Comparison of ENCODE assay signal across 8 cellular contexts in genomic region chr10:58291538-58292174, GRCh38. TPM values are rescaled to one million over a fixed set of nuclear protein-coding genes. Genes with fewer than 3 reads are reported as not detected.
A peak's percentile ranks its signal among the peaks of the same experiment; 100 is the strongest.
DNase-seq lines count a peak whose midpoint lies in the region; ATAC-seq and TF ChIP-seq lines count a peak whose summit lies in the region.

No MANE protein-coding gene starts in this region.

- DNase-seq in DND-41 = peak; percentile 39
- peak; percentile 52 for DNase-seq in NCI-H460 (ENCODE audit: extremely low read depth, low read depth)
- DNase-seq in activated naive CD8-positive, alpha-beta T cell treated with anti-CD3 and anti-CD28 coated beads, Interleukin-2, amount 10 ng/mL, durations not matched to agents 7 days and 5 days = no peak
- peak; percentile 41 to 80 for DNase-seq in cardiac muscle cell (ENCODE audit: low read depth in 1 of 2, low spot score in 1 of 2)
- DNase-seq in retinal pigment epithelial cell (ENCODE audit: low read depth) = no peak
- DNase-seq in NCI-H187 treated with DMSO at 0.1 percent for 48 hours (lab: John Stamatoyannopoulos, UW) = no peak

- H2AFZ ChIP-seq in DND-41 (ENCODE audit: low read depth, low read length) = no peak overlapping the region

- POLR2A ChIA-PET in activated naive CD8-positive, alpha-beta T cell treated with anti-CD3 and anti-CD28 coated beads, Interleukin-2, amount 10 ng/mL, durations not matched to agents 7 days and 5 days (lab: Charles Lee) = interaction anchor here (1.2 kb wide), 1 partner anchor 93 kb away, joined by 3 read pairs; the partner anchor contains the start of gene TFAM

- H3K27me3 Mint-ChIP-seq in activated naive CD8-positive, alpha-beta T cell treated with anti-CD3 and anti-CD28 coated beads, Interleukin-2, amount 10 ng/mL, durations not matched to agents 7 days and 5 days = no peaks in the 10 kb centered on the region

- H3K36me3 Mint-ChIP-seq in activated naive CD8-positive, alpha-beta T cell treated with anti-CD3 and anti-CD28 coated beads, Interleukin-2, amount 10 ng/mL, durations not matched to agents 7 days and 5 days = peaks cover 2% of the 10 kb centered on the region

- no peak overlapping the region for H3K27ac Mint-ChIP-seq in activated naive CD8-positive, alpha-beta T cell treated with anti-CD3 and anti-CD28 coated beads, Interleukin-2, amount 10 ng/mL, durations not matched to agents 7 days and 5 days

- H3K4me3 Mint-ChIP-seq in activated naive CD8-positive, alpha-beta T cell treated with anti-CD3 and anti-CD28 coated beads, Interleukin-2, amount 10 ng/mL, durations not matched to agents 7 days and 5 days = no peak overlapping the region

- no peaks in the 10 kb centered on the region for H3K9me3 Mint-ChIP-seq in activated naive CD8-positive, alpha-beta T cell treated with anti-CD3 and anti-CD28 coated beads, Interleukin-2, amount 10 ng/mL, durations not matched to agents 7 days and 5 days

- H3K9me3 ChIP-seq in DND-41 (ENCODE audit: insufficient read depth, low read length, severe bottlenecking) = no peaks in the 10 kb centered on the region
- H3K9me3 ChIP-seq in cardiac muscle cell (ENCODE audit: low read depth) = no peaks in the 10 kb centered on the region

- H3K36me3 ChIP-seq in DND-41 (ENCODE audit: insufficient read depth, low read length) (peaks cover 11% of the 10 kb centered on the region; the same call in 1 of the 2 replicates), cardiac muscle cell (peaks cover 14% of the 10 kb centered on the region)

- TF ChIP-seq CTCF in DND-41 (IDR thresholded peaks at IDR 0.05; ENCODE audit: borderline replicate concordance, extremely low read depth, low read length, poor library complexity, severe bottlenecking) (peak; percentile 78), cardiac muscle cell (IDR thresholded peaks at IDR 0.05; ENCODE audit: low read depth, low read length) (peak; percentile 77), retinal pigment epithelial cell (conservative IDR thresholded peaks at IDR 0.05; ENCODE audit: low read depth, low read length) (peak; percentile 77)

- H3K27ac ChIP-seq in DND-41 (ENCODE audit: low read length) = no peak overlapping the region
- no peak overlapping the region for H3K27ac ChIP-seq in cardiac muscle cell

- H3K4me3 ChIP-seq in DND-41 (ENCODE audit: low read depth in 1 of 2, low read length in 2 of 2) (no peak overlapping the region), cardiac muscle cell (no peak overlapping the region), retinal pigment epithelial cell (ENCODE audit: low read length) (no peak overlapping the region)

- H3K27me3 ChIP-seq in DND-41 (ENCODE audit: insufficient read depth, low read length, poor library complexity) = no peaks in the 10 kb centered on the region
- H3K27me3 ChIP-seq in cardiac muscle cell = no peaks in the 10 kb centered on the region

- H3K4me1 ChIP-seq in DND-41 (ENCODE audit: insufficient read depth, low read length) (no peaks in the 10 kb centered on the region), cardiac muscle cell (ENCODE audit: low read depth) (no peaks in the 10 kb centered on the region)

- no peaks in the 10 kb centered on the region for H3K79me2 ChIP-seq in DND-41 (ENCODE audit: insufficient read depth, low read length)

- no peaks in the 10 kb centered on the region for H4K20me1 ChIP-seq in DND-41 (ENCODE audit: insufficient read depth, low read length)

- ATAC-seq in DND-41 (ENCODE audit: insufficient read depth, low read depth) (peak; percentile 86), GM19035 (IDR thresholded peaks at IDR 0.05; ENCODE audit: unreplicated experiment) (peak; percentile 94), HG03103 (IDR thresholded peaks at IDR 0.05; ENCODE audit: low read depth, unreplicated experiment) (peak; percentile 72)
- peak; percentile 65 for ATAC-seq in activated naive CD8-positive, alpha-beta T cell treated with anti-CD3 and anti-CD28 coated beads, Interleukin-2, amount 10 ng/mL, durations not matched to agents 7 days and 5 days (ENCODE audit: low read depth)

- no peak overlapping the region for H3K9ac ChIP-seq in DND-41 (ENCODE audit: low read depth, low read length)

- no peak overlapping the region for H3K4me2 ChIP-seq in DND-41 (ENCODE audit: insufficient read depth, low read length)

- no peaks in the 10 kb centered on the region for H3K4me1 Mint-ChIP-seq in activated naive CD8-positive, alpha-beta T cell treated with anti-CD3 and anti-CD28 coated beads, Interleukin-2, amount 10 ng/mL, durations not matched to agents 7 days and 5 days

RNA-seq across cellular contexts. Expression of gene CISD1, which starts 22.7 kb away (rescaled TPM):
- total RNA-seq in NCI-H460 (2014; rRNA removed; shearing (Covaris generic)) = 71.7 and 77.7 TPM in 2 replicates
- 36.7 and 42.0 TPM in 2 replicates for polyA plus RNA-seq in NCI-H460 (2014; cell fraction: nucleus; rRNA removed)
- 10 to 100 TPM; 23.9 to 25.8 TPM for total RNA-seq in activated naive CD8-positive, alpha-beta T cell treated with anti-CD3 and anti-CD28 coated beads, Interleukin-2, amount 10 ng/mL, durations not matched to agents 7 days and 5 days
- 31.7 and 40.8 TPM in 2 replicates for total RNA-seq in cardiac muscle cell
- 197 and 212 TPM in 2 replicates for polyA plus RNA-seq in cardiac muscle cell

RNA-seq across cellular contexts. Expression of gene IPMK, which starts 24.0 kb away (rescaled TPM):
- total RNA-seq in NCI-H460 (2014; rRNA removed; shearing (Covaris generic)) = 9.6 and 10.7 TPM in 2 replicates
- polyA plus RNA-seq in NCI-H460 (2014; cell fraction: nucleus; rRNA removed) = 3.3 and 7.3 TPM in 2 replicates
- total RNA-seq in activated naive CD8-positive, alpha-beta T cell treated with anti-CD3 and anti-CD28 coated beads, Interleukin-2, amount 10 ng/mL, durations not matched to agents 7 days and 5 days = 1 to 10 TPM; 6.7 to 7.0 TPM
- 3.9 and 4.9 TPM in 2 replicates for total RNA-seq in cardiac muscle cell
- 2.3 and 4.4 TPM in 2 replicates for polyA plus RNA-seq in cardiac muscle cell

RNA-seq across cellular contexts. Expression of gene UBE2D1, which starts 43.1 kb away (rescaled TPM):
- 19.5 and 20.7 TPM in 2 replicates for total RNA-seq in NCI-H460 (2014; rRNA removed; shearing (Covaris generic))
- 22.7 and 24.2 TPM in 2 replicates for polyA plus RNA-seq in NCI-H460 (2014; cell fraction: nucleus; rRNA removed)
- total RNA-seq in activated naive CD8-positive, alpha-beta T cell treated with anti-CD3 and anti-CD28 coated beads, Interleukin-2, amount 10 ng/mL, durations not matched to agents 7 days and 5 days = 10 to 100 TPM; 10.9 to 12.7 TPM
- total RNA-seq in cardiac muscle cell = 12.6 and 13.5 TPM in 2 replicates
- polyA plus RNA-seq in cardiac muscle cell = 27.4 and 34.9 TPM in 2 replicates

Comparison
In these comparisons a context has a peak if more than half of its experiments do, and no peak if none do; other contexts are left out.
1. DNase-seq: peak in DND-41 (single experiment), NCI-H460 (single experiment) and cardiac muscle cell (2 of 2); none in activated naive CD8-positive, alpha-beta T cell treated with anti-CD3 and anti-CD28 coated beads, Interleukin-2, amount 10 ng/mL, durations not matched to agents 7 days and 5 days (single experiment), retinal pigment epithelial cell (single experiment) and NCI-H187 treated with DMSO at 0.1 percent for 48 hours (single experiment).
2. Peak in every context shown above with its lines, with median percentiles within 50 percentile points of each other: ATAC-seq and CTCF ChIP-seq.